Comparison of ENCODE assay signal across 12 cellular contexts in genomic region chr2:28226558-28226957, GRCh38.
DNase-seq lines count a peak whose midpoint lies in the region; ATAC-seq and TF ChIP-seq lines count a peak whose summit lies in the region.
"Had no signal": no experiment of that assay in that cellular context is flagged by ENCODE, and none has a peak within 500 bp of the region (broad histone marks: within the 10 kb centered on the region; RNA-seq: fewer than 3 reads in every experiment).

No MANE protein-coding gene starts in this region.

- H3K9me3 ChIP-seq in psoas muscle (no peaks in the 10 kb centered on the region), uterus (no peaks in the 10 kb centered on the region), right lobe of liver (no peaks in the 10 kb centered on the region)
- H3K9me3 ChIP-seq: HAP-1 had no signal

- H3K4me1 ChIP-seq in psoas muscle (peaks cover 16% of the 10 kb centered on the region), uterus (peaks cover 0 to 5% of the 10 kb centered on the region in 2 donors), right lobe of liver (no peaks in the 10 kb centered on the region)
- H3K4me1 ChIP-seq: HAP-1 had no signal

- H3K27ac ChIP-seq in psoas muscle = no peak overlapping the region
- H3K27ac ChIP-seq in uterus = peak overlapping the region; percentile 86 to 87
- no peak overlapping the region for H3K27ac ChIP-seq in right lobe of liver

- DNase-seq in G401 (ENCODE audit: low spot score) = peak; percentile 50
- DNase-seq in cerebellar cortex (ENCODE audit: low spot score) = peak; percentile 43
- no peak for DNase-seq in psoas muscle
- no peak for DNase-seq in uterus
- no peak for DNase-seq in activated T-cell treated with anti-CD3 and anti-CD28 coated beads, Interleukin-2, amount 50 U/mL, for 1 hour
- DNase-seq in right lobe of liver = no peak
- DNase-seq: C1 segment of cervical spinal cord; Calu3; CD4-positive, alpha-beta T cell; DMS 273 treated with DMSO at 0.1 percent for 48 hours had no signal

- peaks cover 0 to 2% of the 10 kb centered on the region in 2 donors for H3K36me3 ChIP-seq in psoas muscle (ENCODE audit: insufficient read depth in 1 of 2, low read depth in 1 of 2)
- no peaks in the 10 kb centered on the region for H3K36me3 ChIP-seq in uterus
- no peaks in the 10 kb centered on the region for H3K36me3 ChIP-seq in right lobe of liver
- H3K36me3 ChIP-seq: HAP-1 had no signal

- 46 to 71% (median 50%) methylated on average over 6 of the region's 6 CpGs for WGBS in psoas muscle, 3 donors
- 100% methylated on average over 5 of the region's 6 CpGs for WGBS in right lobe of liver (ENCODE audit: insufficient coverage, low coverage, low lambda C conversion rate, missing lambda C conversion rate)

- TF ChIP-seq POLR2A in uterus (IDR thresholded peaks at IDR 0.05) (no peak), right lobe of liver (IDR thresholded peaks at IDR 0.05) (no peak)

- H3K4me3 ChIP-seq in psoas muscle (no peak overlapping the region), uterus (no peak overlapping the region), right lobe of liver (no peak overlapping the region)
- H3K4me3 ChIP-seq: HAP-1 had no signal

- in situ Hi-C loops in G401 (cut with HindIII; ENCODE audit: low sequenced_read_pairs) = no loop called here

- ATAC-seq in psoas muscle (peak in 3 of 4 donors; percentile 20 to 50 (median 36)), GM21367 (IDR thresholded peaks at IDR 0.05; ENCODE audit: unreplicated experiment) (no peak), right lobe of liver (no peak)

- TF ChIP-seq CTCF in psoas muscle (IDR thresholded peaks at IDR 0.05) (no peak), uterus (IDR thresholded peaks at IDR 0.05) (no peak), right lobe of liver (IDR thresholded peaks at IDR 0.05) (no peak)

- intact Hi-C loops in psoas muscle (cut with DNase I) (no loop called here), uterus (cut with DNase I; ENCODE audit: low total_unique reads) (no loop called here), right lobe of liver (cut with DNase I) (no loop called here)

- H3K27me3 ChIP-seq in psoas muscle (ENCODE audit: insufficient read depth in 3 of 3, low read length in 2 of 3) (no peaks in the 10 kb centered on the region), uterus (no peaks in the 10 kb centered on the region), right lobe of liver (no peaks in the 10 kb centered on the region)

Comparison
In these comparisons a context has a peak if more than half of its experiments do, and no peak if none do; other contexts are left out.
1. DNase-seq: peak in G401 (single experiment) and cerebellar cortex (single experiment); none in psoas muscle (0 of 2), uterus (0 of 2), activated T-cell treated with anti-CD3 and anti-CD28 coated beads, Interleukin-2, amount 50 U/mL, for 1 hour (single experiment) and right lobe of liver (0 of 3).
2. ATAC-seq: peak in psoas muscle (3 of 4); none in GM21367 (single experiment) and right lobe of liver (0 of 4).
3. H3K27ac ChIP-seq: peak in uterus (2 of 2); none in psoas muscle (single experiment) and right lobe of liver (0 of 3).